ENCODE assay signal across 1 cellular context in the genomic region with DNA sequence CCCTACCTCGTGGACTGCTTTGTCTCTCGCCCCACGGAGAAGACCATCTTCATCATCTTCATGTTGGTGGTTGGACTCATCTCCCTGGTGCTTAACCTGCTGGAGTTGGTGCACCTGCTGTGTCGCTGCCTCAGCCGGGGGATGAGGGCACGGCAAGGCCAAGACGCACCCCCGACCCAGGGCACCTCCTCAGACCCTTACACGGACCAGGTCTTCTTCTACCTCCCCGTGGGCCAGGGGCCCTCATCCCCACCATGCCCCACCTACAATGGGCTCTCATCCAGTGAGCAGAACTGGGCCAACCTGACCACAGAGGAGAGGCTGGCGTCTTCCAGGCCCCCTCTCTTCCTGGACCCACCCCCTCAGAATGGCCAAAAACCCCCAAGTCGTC.
TF ChIP-seq lines count a peak whose summit lies in the region.

No MANE protein-coding gene starts in this region.

TF ChIP-seq in HepG2, 621 proteins besides CTCF, POLR2A, EP300 and RAD21:
- TF ChIP-seq FOXP1 (IDR thresholded peaks at IDR 0.05) (no peak), FOXP1 (CRISPR knock-in tag; IDR thresholded peaks at IDR 0.05) (no peak), SKI (IDR thresholded peaks at IDR 0.05; ENCODE audit: partially characterized antibody) (no peak), RARA (CRISPR knock-in tag; IDR thresholded peaks at IDR 0.05) (no peak), ZNF543 (CRISPR knock-in tag; IDR thresholded peaks at IDR 0.05) (no peak), ZNF607 (CRISPR knock-in tag; IDR thresholded peaks at IDR 0.05; ENCODE audit: borderline replicate concordance) (no peak), ZNF318 (CRISPR knock-in tag; IDR thresholded peaks at IDR 0.05) (no peak), SALL2 (CRISPR knock-in tag; IDR thresholded peaks at IDR 0.05) (no peak), ZNF281 (CRISPR knock-in tag; IDR thresholded peaks at IDR 0.05; ENCODE audit: borderline replicate concordance) (no peak), HCFC1 (IDR thresholded peaks at IDR 0.05; ENCODE audit: low read depth, low read length) (no peak), SOX5 (CRISPR knock-in tag; IDR thresholded peaks at IDR 0.05; ENCODE audit: borderline replicate concordance) (no peak), ZNF160 (CRISPR knock-in tag; IDR thresholded peaks at IDR 0.05) (no peak), PAF1 (CRISPR knock-in tag; IDR thresholded peaks at IDR 0.05) (no peak), ZNF781 (CRISPR knock-in tag; IDR thresholded peaks at IDR 0.05; ENCODE audit: borderline replicate concordance, not compliant biosample characterization) (no peak), SMAD3 (CRISPR knock-in tag; IDR thresholded peaks at IDR 0.05) (no peak), HOXA5 (CRISPR knock-in tag; IDR thresholded peaks at IDR 0.05) (no peak), MNT (IDR thresholded peaks at IDR 0.05) (no peak), CEBPG (CRISPR knock-in tag; IDR thresholded peaks at IDR 0.05) (no peak)
- TF ChIP-seq, protein P1, sequence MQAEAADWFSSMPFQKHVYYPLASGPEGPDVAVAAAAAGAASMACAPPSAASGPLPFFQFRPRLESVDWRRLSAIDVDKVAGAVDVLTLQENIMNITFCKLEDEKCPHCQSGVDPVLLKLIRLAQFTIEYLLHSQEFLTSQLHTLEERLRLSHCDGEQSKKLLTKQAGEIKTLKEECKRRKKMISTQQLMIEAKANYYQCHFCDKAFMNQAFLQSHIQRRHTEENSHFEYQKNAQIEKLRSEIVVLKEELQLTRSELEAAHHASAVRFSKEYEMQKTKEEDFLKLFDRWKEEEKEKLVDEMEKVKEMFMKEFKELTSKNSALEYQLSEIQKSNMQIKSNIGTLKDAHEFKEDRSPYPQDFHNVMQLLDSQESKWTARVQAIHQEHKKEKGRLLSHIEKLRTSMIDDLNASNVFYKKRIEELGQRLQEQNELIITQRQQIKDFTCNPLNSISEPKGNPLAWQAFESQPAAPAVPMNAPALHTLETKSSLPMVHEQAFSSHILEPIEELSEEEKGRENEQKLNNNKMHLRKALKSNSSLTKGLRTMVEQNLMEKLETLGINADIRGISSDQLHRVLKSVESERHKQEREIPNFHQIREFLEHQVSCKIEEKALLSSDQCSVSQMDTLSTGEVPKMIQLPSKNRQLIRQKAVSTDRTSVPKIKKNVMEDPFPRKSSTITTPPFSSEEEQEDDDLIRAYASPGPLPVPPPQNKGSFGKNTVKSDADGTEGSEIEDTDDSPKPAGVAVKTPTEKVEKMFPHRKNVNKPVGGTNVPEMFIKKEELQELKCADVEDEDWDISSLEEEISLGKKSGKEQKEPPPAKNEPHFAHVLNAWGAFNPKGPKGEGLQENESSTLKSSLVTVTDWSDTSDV (CRISPR knock-in tag; IDR thresholded peaks at IDR 0.05) = no peak
